In genomic region chr13:105762096-105762495, GRCh38 we compare ENCODE assay signal across 6 cellular contexts.
"Had no signal": no experiment of that assay in that cellular context is flagged by ENCODE, and none has a peak within 500 bp of the region (broad histone marks: within the 10 kb centered on the region; RNA-seq: fewer than 3 reads in every experiment).

No MANE protein-coding gene starts in this region.

- ATAC-seq: GM23338 had no signal

- H3K4me2 ChIP-seq: GM23338 had no signal

- DNase-seq: H9, HCEC 1CT, KBM-7 had no signal

- FAIRE-seq: H1, HTR-8/SVneo had no signal

- H2AFZ ChIP-seq: GM23338 had no signal

- H3K4me3 ChIP-seq: GM23338 had no signal
